ENCODE assay signal across 2 cellular contexts in genomic region chr18:48780151-48781001, GRCh38.
TF ChIP-seq lines count a peak whose summit lies in the region.

No MANE protein-coding gene starts in this region.

TF ChIP-seq in GM23338, 12 proteins besides CTCF, POLR2A, EP300 and RAD21 (continued from another document):
- TF ChIP-seq NANOG (IDR thresholded peaks at IDR 0.05; ENCODE audit: borderline replicate concordance) (no peak), ZNF331 (CRISPR knock-in tag; IDR thresholded peaks at IDR 0.05; ENCODE audit: low read depth) (no peak), POLR2AphosphoS5 (IDR thresholded peaks at IDR 0.05; ENCODE audit: low read depth) (no peak), JUNB (IDR thresholded peaks at IDR 0.05; ENCODE audit: unreplicated experiment) (no peak)
- TF ChIP-seq, protein P1, sequence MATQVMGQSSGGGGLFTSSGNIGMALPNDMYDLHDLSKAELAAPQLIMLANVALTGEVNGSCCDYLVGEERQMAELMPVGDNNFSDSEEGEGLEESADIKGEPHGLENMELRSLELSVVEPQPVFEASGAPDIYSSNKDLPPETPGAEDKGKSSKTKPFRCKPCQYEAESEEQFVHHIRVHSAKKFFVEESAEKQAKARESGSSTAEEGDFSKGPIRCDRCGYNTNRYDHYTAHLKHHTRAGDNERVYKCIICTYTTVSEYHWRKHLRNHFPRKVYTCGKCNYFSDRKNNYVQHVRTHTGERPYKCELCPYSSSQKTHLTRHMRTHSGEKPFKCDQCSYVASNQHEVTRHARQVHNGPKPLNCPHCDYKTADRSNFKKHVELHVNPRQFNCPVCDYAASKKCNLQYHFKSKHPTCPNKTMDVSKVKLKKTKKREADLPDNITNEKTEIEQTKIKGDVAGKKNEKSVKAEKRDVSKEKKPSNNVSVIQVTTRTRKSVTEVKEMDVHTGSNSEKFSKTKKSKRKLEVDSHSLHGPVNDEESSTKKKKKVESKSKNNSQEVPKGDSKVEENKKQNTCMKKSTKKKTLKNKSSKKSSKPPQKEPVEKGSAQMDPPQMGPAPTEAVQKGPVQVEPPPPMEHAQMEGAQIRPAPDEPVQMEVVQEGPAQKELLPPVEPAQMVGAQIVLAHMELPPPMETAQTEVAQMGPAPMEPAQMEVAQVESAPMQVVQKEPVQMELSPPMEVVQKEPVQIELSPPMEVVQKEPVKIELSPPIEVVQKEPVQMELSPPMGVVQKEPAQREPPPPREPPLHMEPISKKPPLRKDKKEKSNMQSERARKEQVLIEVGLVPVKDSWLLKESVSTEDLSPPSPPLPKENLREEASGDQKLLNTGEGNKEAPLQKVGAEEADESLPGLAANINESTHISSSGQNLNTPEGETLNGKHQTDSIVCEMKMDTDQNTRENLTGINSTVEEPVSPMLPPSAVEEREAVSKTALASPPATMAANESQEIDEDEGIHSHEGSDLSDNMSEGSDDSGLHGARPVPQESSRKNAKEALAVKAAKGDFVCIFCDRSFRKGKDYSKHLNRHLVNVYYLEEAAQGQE (IDR thresholded peaks at IDR 0.05; ENCODE audit: unreplicated experiment): no peak

TF ChIP-seq in HepG2, 621 proteins besides CTCF, POLR2A, EP300 and RAD21 (continued from another document and continues in another):
- no peak for TF ChIP-seq ZNF574 (CRISPR knock-in tag; IDR thresholded peaks at IDR 0.05)
- TF ChIP-seq MIER3 (CRISPR knock-in tag; IDR thresholded peaks at IDR 0.05; ENCODE audit: borderline replicate concordance): no peak
- no peak for TF ChIP-seq USF2 (IDR thresholded peaks at IDR 0.05; ENCODE audit: low read depth, low read length)
- no peak for TF ChIP-seq USF2 (CRISPR knock-in tag; IDR thresholded peaks at IDR 0.05; ENCODE audit: borderline replicate concordance)
- 0 out of 2 replicates have a peak, but pooled peaks have one; percentile 4 for TF ChIP-seq PAX8 (CRISPR knock-in tag; IDR thresholded peaks at IDR 0.05; ENCODE audit: borderline replicate concordance)
- TF ChIP-seq DNMT3B (CRISPR knock-in tag; conservative IDR thresholded peaks at IDR 0.05): no peak
- no peak for TF ChIP-seq ZNF354B (CRISPR knock-in tag; IDR thresholded peaks at IDR 0.05)
- TF ChIP-seq ZNF713 (CRISPR knock-in tag; IDR thresholded peaks at IDR 0.05): no peak
- TF ChIP-seq HES4 (CRISPR knock-in tag; IDR thresholded peaks at IDR 0.05; ENCODE audit: borderline replicate concordance): peak; percentile 42; the same call in 1 of the 2 replicates
- no peak for TF ChIP-seq MBD4 (IDR thresholded peaks at IDR 0.05; ENCODE audit: borderline replicate concordance, low read length)
- no peak for TF ChIP-seq IRF2 (CRISPR knock-in tag; IDR thresholded peaks at IDR 0.05)
- TF ChIP-seq ZNF670 (CRISPR knock-in tag; IDR thresholded peaks at IDR 0.05; ENCODE audit: borderline replicate concordance): 0 out of 2 replicates have a peak, but pooled peaks have one; percentile 6
- TF ChIP-seq ZBTB8A (CRISPR knock-in tag; IDR thresholded peaks at IDR 0.05; ENCODE audit: borderline replicate concordance, low read depth): no peak
- TF ChIP-seq ZNF7 (CRISPR knock-in tag; IDR thresholded peaks at IDR 0.05): no peak
- no peak for TF ChIP-seq PAWR (CRISPR knock-in tag; IDR thresholded peaks at IDR 0.05; ENCODE audit: borderline replicate concordance)
- TF ChIP-seq, protein P2, sequence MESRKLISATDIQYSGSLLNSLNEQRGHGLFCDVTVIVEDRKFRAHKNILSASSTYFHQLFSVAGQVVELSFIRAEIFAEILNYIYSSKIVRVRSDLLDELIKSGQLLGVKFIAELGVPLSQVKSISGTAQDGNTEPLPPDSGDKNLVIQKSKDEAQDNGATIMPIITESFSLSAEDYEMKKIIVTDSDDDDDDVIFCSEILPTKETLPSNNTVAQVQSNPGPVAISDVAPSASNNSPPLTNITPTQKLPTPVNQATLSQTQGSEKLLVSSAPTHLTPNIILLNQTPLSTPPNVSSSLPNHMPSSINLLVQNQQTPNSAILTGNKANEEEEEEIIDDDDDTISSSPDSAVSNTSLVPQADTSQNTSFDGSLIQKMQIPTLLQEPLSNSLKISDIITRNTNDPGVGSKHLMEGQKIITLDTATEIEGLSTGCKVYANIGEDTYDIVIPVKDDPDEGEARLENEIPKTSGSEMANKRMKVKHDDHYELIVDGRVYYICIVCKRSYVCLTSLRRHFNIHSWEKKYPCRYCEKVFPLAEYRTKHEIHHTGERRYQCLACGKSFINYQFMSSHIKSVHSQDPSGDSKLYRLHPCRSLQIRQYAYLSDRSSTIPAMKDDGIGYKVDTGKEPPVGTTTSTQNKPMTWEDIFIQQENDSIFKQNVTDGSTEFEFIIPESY (CRISPR knock-in tag; IDR thresholded peaks at IDR 0.05): peak; percentile 71; the same call in 1 of the 2 replicates
- no peak for TF ChIP-seq HMGA1 (CRISPR knock-in tag; conservative IDR thresholded peaks at IDR 0.05)
- TF ChIP-seq KLF16 (CRISPR knock-in tag; IDR thresholded peaks at IDR 0.05): 0 out of 4 replicates have a peak, but pooled peaks of 1 of the 2 experiments have one; percentile 14
- TF ChIP-seq ATF1 (CRISPR knock-in tag; IDR thresholded peaks at IDR 0.05): no peak
- TF ChIP-seq TBP (CRISPR knock-in tag; IDR thresholded peaks at IDR 0.05): no peak
- TF ChIP-seq PRMT3 (CRISPR knock-in tag; IDR thresholded peaks at IDR 0.05; ENCODE audit: borderline replicate concordance, low read depth): no peak
- no peak for TF ChIP-seq ZNF766 (CRISPR knock-in tag; IDR thresholded peaks at IDR 0.05; ENCODE audit: borderline replicate concordance)
- no peak for TF ChIP-seq MEIS2 (CRISPR knock-in tag; IDR thresholded peaks at IDR 0.05)
- TF ChIP-seq, protein P3, sequence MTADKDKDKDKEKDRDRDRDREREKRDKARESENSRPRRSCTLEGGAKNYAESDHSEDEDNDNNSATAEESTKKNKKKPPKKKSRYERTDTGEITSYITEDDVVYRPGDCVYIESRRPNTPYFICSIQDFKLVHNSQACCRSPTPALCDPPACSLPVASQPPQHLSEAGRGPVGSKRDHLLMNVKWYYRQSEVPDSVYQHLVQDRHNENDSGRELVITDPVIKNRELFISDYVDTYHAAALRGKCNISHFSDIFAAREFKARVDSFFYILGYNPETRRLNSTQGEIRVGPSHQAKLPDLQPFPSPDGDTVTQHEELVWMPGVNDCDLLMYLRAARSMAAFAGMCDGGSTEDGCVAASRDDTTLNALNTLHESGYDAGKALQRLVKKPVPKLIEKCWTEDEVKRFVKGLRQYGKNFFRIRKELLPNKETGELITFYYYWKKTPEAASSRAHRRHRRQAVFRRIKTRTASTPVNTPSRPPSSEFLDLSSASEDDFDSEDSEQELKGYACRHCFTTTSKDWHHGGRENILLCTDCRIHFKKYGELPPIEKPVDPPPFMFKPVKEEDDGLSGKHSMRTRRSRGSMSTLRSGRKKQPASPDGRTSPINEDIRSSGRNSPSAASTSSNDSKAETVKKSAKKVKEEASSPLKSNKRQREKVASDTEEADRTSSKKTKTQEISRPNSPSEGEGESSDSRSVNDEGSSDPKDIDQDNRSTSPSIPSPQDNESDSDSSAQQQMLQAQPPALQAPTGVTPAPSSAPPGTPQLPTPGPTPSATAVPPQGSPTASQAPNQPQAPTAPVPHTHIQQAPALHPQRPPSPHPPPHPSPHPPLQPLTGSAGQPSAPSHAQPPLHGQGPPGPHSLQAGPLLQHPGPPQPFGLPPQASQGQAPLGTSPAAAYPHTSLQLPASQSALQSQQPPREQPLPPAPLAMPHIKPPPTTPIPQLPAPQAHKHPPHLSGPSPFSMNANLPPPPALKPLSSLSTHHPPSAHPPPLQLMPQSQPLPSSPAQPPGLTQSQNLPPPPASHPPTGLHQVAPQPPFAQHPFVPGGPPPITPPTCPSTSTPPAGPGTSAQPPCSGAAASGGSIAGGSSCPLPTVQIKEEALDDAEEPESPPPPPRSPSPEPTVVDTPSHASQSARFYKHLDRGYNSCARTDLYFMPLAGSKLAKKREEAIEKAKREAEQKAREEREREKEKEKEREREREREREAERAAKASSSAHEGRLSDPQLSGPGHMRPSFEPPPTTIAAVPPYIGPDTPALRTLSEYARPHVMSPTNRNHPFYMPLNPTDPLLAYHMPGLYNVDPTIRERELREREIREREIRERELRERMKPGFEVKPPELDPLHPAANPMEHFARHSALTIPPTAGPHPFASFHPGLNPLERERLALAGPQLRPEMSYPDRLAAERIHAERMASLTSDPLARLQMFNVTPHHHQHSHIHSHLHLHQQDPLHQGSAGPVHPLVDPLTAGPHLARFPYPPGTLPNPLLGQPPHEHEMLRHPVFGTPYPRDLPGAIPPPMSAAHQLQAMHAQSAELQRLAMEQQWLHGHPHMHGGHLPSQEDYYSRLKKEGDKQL (CRISPR knock-in tag; IDR thresholded peaks at IDR 0.05; ENCODE audit: low read depth): no peak
- no peak for TF ChIP-seq ZNF335 (CRISPR knock-in tag; IDR thresholded peaks at IDR 0.05)
- peak; percentile 99 for TF ChIP-seq ZKSCAN8 (CRISPR knock-in tag; IDR thresholded peaks at IDR 0.05; ENCODE audit: borderline replicate concordance)
- no peak for TF ChIP-seq ZNF33B (CRISPR knock-in tag; IDR thresholded peaks at IDR 0.05)
- no peak for TF ChIP-seq FOXK2 (IDR thresholded peaks at IDR 0.05)
- TF ChIP-seq ZNF644 (CRISPR knock-in tag; IDR thresholded peaks at IDR 0.05; ENCODE audit: low read depth): no peak
- TF ChIP-seq ZBTB20 (CRISPR knock-in tag; IDR thresholded peaks at IDR 0.05; ENCODE audit: borderline replicate concordance, low read depth): 0 out of 2 replicates have a peak, but pooled peaks have one; percentile 10
- TF ChIP-seq ZKSCAN5 (CRISPR knock-in tag; IDR thresholded peaks at IDR 0.05): no peak; the same call in 1 of the 2 replicates
- TF ChIP-seq, protein P4, sequence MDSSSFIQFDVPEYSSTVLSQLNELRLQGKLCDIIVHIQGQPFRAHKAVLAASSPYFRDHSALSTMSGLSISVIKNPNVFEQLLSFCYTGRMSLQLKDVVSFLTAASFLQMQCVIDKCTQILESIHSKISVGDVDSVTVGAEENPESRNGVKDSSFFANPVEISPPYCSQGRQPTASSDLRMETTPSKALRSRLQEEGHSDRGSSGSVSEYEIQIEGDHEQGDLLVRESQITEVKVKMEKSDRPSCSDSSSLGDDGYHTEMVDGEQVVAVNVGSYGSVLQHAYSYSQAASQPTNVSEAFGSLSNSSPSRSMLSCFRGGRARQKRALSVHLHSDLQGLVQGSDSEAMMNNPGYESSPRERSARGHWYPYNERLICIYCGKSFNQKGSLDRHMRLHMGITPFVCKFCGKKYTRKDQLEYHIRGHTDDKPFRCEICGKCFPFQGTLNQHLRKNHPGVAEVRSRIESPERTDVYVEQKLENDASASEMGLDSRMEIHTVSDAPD (CRISPR knock-in tag; IDR thresholded peaks at IDR 0.05): 0 out of 2 replicates have a peak, but pooled peaks have one; percentile 39
- TF ChIP-seq ZNF878 (CRISPR knock-in tag; IDR thresholded peaks at IDR 0.05): no peak
- TF ChIP-seq, protein P5, sequence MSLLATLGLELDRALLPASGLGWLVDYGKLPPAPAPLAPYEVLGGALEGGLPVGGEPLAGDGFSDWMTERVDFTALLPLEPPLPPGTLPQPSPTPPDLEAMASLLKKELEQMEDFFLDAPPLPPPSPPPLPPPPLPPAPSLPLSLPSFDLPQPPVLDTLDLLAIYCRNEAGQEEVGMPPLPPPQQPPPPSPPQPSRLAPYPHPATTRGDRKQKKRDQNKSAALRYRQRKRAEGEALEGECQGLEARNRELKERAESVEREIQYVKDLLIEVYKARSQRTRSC (CRISPR knock-in tag; IDR thresholded peaks at IDR 0.05; ENCODE audit: low read depth): 0 out of 2 replicates have a peak, but pooled peaks have one; percentile 2
- TF ChIP-seq ZNF564 (CRISPR knock-in tag; IDR thresholded peaks at IDR 0.05): no peak
- no peak for TF ChIP-seq ZNF501 (CRISPR knock-in tag; IDR thresholded peaks at IDR 0.05)
- no peak for TF ChIP-seq ZNF597 (CRISPR knock-in tag; IDR thresholded peaks at IDR 0.05)
- TF ChIP-seq AGO2 (optimal IDR thresholded peaks at IDR 0.05; ENCODE audit: low read depth, low read length): no peak
- 0 out of 2 replicates have a peak, but pooled peaks have one; percentile 9 for TF ChIP-seq ZNF274 (CRISPR knock-in tag; IDR thresholded peaks at IDR 0.05)
- 0 out of 2 replicates have a peak, but pooled peaks have one; percentile 60 for TF ChIP-seq BRD4 (CRISPR knock-in tag; IDR thresholded peaks at IDR 0.05)
- no peak for TF ChIP-seq GATAD2A (CRISPR knock-in tag; IDR thresholded peaks at IDR 0.05)
